In genomic region chr7:133562617-133563016, GRCh38 we compare ENCODE assay signal across 1 cellular context.
TF ChIP-seq lines count a peak whose summit lies in the region.

No MANE protein-coding gene starts in this region.

TF ChIP-seq in WTC11, 78 proteins besides CTCF, POLR2A, EP300 and RAD21 (continued from another document):
- no peak for TF ChIP-seq ZNF425 (CRISPR knock-in tag; conservative IDR thresholded peaks at IDR 0.05)
- no peak for TF ChIP-seq E2F1 (CRISPR knock-in tag; IDR thresholded peaks at IDR 0.05)
- TF ChIP-seq TEAD4 (CRISPR knock-in tag; IDR thresholded peaks at IDR 0.05): no peak
- no peak for TF ChIP-seq OVOL2 (CRISPR knock-in tag; IDR thresholded peaks at IDR 0.05; ENCODE audit: borderline replicate concordance)
- no peak for TF ChIP-seq SOX15 (CRISPR knock-in tag; IDR thresholded peaks at IDR 0.05)
- no peak for TF ChIP-seq E2F5 (CRISPR knock-in tag; IDR thresholded peaks at IDR 0.05)
- TF ChIP-seq AFF4 (CRISPR knock-in tag; IDR thresholded peaks at IDR 0.05; ENCODE audit: borderline replicate concordance): no peak
- TF ChIP-seq MXD4 (CRISPR knock-in tag; IDR thresholded peaks at IDR 0.05; ENCODE audit: borderline replicate concordance): no peak
- TF ChIP-seq ZMAT4 (CRISPR knock-in tag; IDR thresholded peaks at IDR 0.05): no peak
- TF ChIP-seq ZNF138 (CRISPR knock-in tag; conservative IDR thresholded peaks at IDR 0.05): no peak
- no peak for TF ChIP-seq NR3C1 (CRISPR knock-in tag; conservative IDR thresholded peaks at IDR 0.05; ENCODE audit: low read depth)
- TF ChIP-seq ZNF396 (CRISPR knock-in tag; IDR thresholded peaks at IDR 0.05; ENCODE audit: borderline replicate concordance): no peak
